1 cellular context compared by ENCODE assay signal in the genomic region with DNA sequence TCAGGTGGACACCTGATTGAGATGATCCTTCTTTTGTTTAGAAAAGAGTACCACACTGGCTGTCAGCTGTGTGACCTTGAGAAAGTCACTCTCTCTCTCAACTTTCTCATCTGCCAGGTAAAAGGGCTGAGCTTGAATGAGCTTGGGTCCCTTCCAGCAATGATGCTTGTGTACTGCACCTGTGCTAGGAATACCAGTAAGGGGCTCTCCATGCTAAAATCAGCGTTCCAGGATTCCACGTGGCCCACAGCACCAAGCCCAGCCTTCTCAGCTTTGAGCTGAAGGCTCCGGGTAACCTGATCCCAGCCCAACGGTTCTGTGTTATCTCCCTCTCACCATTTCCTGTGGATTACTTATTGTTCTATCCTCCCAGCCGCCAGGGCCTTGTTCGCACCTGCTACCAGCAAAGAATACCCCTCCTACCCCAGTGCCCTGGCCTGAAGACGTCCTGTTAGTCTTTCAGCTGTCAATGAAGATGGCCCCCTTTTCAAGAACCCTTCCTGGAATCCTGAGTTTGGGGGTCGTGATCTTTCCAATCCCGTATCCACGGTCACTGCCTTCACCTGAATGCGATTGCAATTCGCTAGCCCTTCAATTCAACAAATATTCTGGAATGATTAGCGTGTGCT.
TF ChIP-seq lines count a peak whose summit lies in the region.

No MANE protein-coding gene starts in this region.

TF ChIP-seq in K562, 482 proteins besides CTCF, POLR2A, EP300 and RAD21 (continued from another document and continues in another):
- no peak for TF ChIP-seq PATZ1 (CRISPR knock-in tag; IDR thresholded peaks at IDR 0.05; ENCODE audit: borderline replicate concordance)
- TF ChIP-seq KDM2B (CRISPR knock-in tag; IDR thresholded peaks at IDR 0.05) = no peak
- no peak for TF ChIP-seq KDM4B (IDR thresholded peaks at IDR 0.05; ENCODE audit: borderline replicate concordance in 2 of 2, low read depth in 1 of 2)
- TF ChIP-seq SIN3A (IDR thresholded peaks at IDR 0.05; ENCODE audit: borderline replicate concordance in 2 of 2, control insufficient read depth in 1 of 2, low read depth in 2 of 2, low read length in 2 of 2) = no peak; a peak in 1 of 4 replicates
- no peak for TF ChIP-seq UBTF (IDR thresholded peaks at IDR 0.05; ENCODE audit: borderline replicate concordance in 1 of 2, low read depth in 2 of 2, low read length in 2 of 2)
- no peak for TF ChIP-seq ZNF436 (CRISPR knock-in tag; IDR thresholded peaks at IDR 0.05)
- TF ChIP-seq MBD1 (CRISPR knock-in tag; IDR thresholded peaks at IDR 0.05) = no peak
- TF ChIP-seq SUPT5H (IDR thresholded peaks at IDR 0.05) = peak; percentile 53
- TF ChIP-seq ZNF592 (IDR thresholded peaks at IDR 0.05) = peak; percentile 99
- TF ChIP-seq SMAD2 (IDR thresholded peaks at IDR 0.05; ENCODE audit: low read depth, low read length) = no peak
- TF ChIP-seq XRCC4 (IDR thresholded peaks at IDR 0.05; ENCODE audit: extremely low read depth, insufficient read depth, insufficient read length) = no peak
- no peak for TF ChIP-seq CEBPB (tag; IDR thresholded peaks at IDR 0.05)
- TF ChIP-seq ZNF274 (IDR thresholded peaks at IDR 0.05; ENCODE audit: borderline replicate concordance, low read depth, low read length) = 0 out of 2 replicates have a peak, but pooled peaks have one; percentile 10
- TF ChIP-seq PURB (CRISPR knock-in tag; IDR thresholded peaks at IDR 0.05; ENCODE audit: low read depth) = no peak
- peak; percentile 87 for TF ChIP-seq KLF16 (IDR thresholded peaks at IDR 0.05)
- TF ChIP-seq POLR3G (IDR thresholded peaks at IDR 0.05; ENCODE audit: extremely low read depth, insufficient read length, insufficient replicate concordance) = no peak
- TF ChIP-seq ZNF217 (CRISPR knock-in tag; IDR thresholded peaks at IDR 0.05) = no peak
- no peak for TF ChIP-seq SAP30 (IDR thresholded peaks at IDR 0.05; ENCODE audit: borderline replicate concordance, insufficient read depth, low read depth, low read length, poor library complexity, severe bottlenecking)
- no peak for TF ChIP-seq ZNF445 (CRISPR knock-in tag; IDR thresholded peaks at IDR 0.05; ENCODE audit: low read depth)
- TF ChIP-seq ZEB2 (IDR thresholded peaks at IDR 0.05) = peak; percentile 77; the same call in 1 of the 2 replicates
- no peak for TF ChIP-seq FOS (IDR thresholded peaks at IDR 0.05; ENCODE audit: extremely low read depth, insufficient read length)
- peak; percentile 25; the same call in 1 of the 2 replicates for TF ChIP-seq CHD2 (IDR thresholded peaks at IDR 0.05; ENCODE audit: low read depth, low read length)
- TF ChIP-seq RBBP5 (IDR thresholded peaks at IDR 0.05; ENCODE audit: borderline replicate concordance, insufficient read depth, low read length, poor library complexity, severe bottlenecking) = peak; percentile 47
- TF ChIP-seq ZNF583 (CRISPR knock-in tag; IDR thresholded peaks at IDR 0.05) = peak; percentile 45
- no peak for TF ChIP-seq NFE2 (IDR thresholded peaks at IDR 0.05; ENCODE audit: low read depth)
- TF ChIP-seq ZNF124 (CRISPR knock-in tag; IDR thresholded peaks at IDR 0.05) = no peak
- peak; percentile 86 for TF ChIP-seq ZFP1 (CRISPR knock-in tag; IDR thresholded peaks at IDR 0.05)
- TF ChIP-seq FOXJ2 (tag; IDR thresholded peaks at IDR 0.05) = no peak
- TF ChIP-seq, protein P1, sequence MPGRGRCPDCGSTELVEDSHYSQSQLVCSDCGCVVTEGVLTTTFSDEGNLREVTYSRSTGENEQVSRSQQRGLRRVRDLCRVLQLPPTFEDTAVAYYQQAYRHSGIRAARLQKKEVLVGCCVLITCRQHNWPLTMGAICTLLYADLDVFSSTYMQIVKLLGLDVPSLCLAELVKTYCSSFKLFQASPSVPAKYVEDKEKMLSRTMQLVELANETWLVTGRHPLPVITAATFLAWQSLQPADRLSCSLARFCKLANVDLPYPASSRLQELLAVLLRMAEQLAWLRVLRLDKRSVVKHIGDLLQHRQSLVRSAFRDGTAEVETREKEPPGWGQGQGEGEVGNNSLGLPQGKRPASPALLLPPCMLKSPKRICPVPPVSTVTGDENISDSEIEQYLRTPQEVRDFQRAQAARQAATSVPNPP (IDR thresholded peaks at IDR 0.05; ENCODE audit: borderline replicate concordance, insufficient read depth, insufficient read length) = no peak
- TF ChIP-seq MIER1 (IDR thresholded peaks at IDR 0.05; ENCODE audit: low read depth) = no peak; the same call in 1 of the 2 replicates
- peak; percentile 84 for TF ChIP-seq TEAD4 (IDR thresholded peaks at IDR 0.05; ENCODE audit: low read length)
- TF ChIP-seq TEAD4 (CRISPR knock-in tag; IDR thresholded peaks at IDR 0.05; ENCODE audit: borderline replicate concordance) = no peak
- TF ChIP-seq, protein P2, sequence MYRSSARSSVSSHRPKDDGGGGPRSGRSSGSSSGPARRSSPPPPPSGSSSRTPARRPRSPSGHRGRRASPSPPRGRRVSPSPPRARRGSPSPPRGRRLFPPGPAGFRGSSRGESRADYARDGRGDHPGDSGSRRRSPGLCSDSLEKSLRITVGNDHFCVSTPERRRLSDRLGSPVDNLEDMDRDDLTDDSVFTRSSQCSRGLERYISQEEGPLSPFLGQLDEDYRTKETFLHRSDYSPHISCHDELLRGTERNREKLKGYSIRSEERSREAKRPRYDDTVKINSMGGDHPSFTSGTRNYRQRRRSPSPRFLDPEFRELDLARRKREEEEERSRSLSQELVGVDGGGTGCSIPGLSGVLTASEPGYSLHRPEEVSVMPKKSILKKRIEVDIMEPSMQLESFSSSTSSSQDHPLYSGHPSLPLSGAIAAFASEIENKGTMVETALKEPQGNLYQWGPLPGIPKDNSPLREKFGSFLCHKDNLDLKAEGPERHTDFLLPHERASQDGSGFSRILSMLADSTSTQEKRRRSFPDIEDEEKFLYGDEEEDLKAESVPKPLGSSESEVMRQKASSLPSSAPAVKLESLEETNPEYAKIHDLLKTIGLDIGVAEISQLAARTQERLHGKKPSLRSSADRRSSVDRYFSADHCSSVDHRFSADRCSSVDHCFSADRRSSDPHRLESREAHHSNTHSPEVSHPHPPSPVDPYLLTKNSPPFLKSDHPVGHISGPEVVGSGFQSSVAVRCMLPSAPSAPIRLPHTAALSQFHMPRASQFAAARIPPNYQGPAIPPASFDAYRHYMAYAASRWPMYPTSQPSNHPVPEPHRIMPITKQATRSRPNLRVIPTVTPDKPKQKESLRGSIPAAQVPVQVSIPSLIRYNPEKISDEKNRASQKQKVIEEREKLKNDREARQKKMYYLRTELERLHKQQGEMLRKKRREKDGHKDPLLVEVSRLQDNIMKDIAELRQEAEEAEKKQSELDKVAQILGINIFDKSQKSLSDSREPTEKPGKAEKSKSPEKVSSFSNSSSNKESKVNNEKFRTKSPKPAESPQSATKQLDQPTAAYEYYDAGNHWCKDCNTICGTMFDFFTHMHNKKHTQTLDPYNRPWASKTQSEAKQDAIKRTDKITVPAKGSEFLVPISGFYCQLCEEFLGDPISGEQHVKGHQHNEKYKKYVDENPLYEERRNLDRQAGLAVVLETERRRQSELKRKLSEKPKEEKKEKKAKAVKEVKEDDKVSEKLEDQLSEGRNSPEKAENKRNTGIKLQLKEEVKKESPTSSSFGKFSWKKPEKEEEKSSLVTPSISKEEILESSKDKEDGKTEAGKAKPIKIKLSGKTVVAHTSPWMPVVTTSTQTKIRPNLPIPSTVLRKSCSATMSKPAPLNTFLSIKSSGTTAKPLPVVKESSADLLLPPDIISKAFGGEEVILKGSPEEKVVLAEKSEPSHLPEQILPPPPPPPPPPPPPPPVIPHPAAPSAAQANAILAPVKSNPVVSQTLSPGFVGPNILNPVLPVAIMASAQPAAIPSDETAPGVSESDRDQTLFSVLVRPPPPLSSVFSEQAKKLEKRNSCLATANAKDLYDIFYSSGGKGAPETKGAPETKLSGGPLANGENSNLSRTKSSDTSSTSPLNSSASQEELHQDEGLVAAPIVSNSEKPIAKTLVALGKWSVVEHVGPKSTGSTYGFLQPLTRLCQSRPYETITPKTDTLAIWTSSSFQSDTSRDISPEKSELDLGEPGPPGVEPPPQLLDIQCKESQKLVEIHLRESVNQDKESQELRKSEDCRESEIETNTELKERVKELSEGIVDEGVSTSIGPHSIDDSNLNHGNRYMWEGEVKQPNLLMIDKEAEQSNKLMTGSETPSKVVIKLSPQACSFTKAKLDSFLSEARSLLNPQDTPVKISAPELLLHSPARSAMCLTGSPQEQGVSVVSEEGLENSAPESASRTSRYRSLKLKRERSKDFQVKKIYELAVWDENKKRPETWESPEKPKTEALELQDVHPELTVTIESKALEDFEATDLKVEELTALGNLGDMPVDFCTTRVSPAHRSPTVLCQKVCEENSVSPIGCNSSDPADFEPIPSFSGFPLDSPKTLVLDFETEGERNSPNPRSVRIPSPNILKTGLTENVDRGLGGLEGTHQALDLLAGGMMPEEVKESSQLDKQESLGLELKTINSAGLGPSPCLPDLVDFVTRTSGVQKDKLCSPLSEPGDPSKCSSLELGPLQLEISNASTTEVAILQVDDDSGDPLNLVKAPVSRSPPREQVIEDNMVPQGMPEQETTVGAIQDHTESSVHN (IDR thresholded peaks at IDR 0.05; ENCODE audit: borderline replicate concordance in 1 of 2, low read depth in 1 of 2) = no peak
- no peak for TF ChIP-seq ZBTB26 (CRISPR knock-in tag; IDR thresholded peaks at IDR 0.05)
- TF ChIP-seq HEY1 (CRISPR knock-in tag; IDR thresholded peaks at IDR 0.05; ENCODE audit: borderline replicate concordance) = no peak
